Comparison of ENCODE assay signal across 16 cellular contexts in genomic region chr2:31558401-31559295, GRCh38. TPM values are rescaled to one million over a fixed set of nuclear protein-coding genes. Genes with fewer than 3 reads are reported as not detected.
A peak's percentile ranks its signal among the peaks of the same experiment; 100 is the strongest.
DNase-seq lines count a peak whose midpoint lies in the region; ATAC-seq and TF ChIP-seq lines count a peak whose summit lies in the region.
"Had no signal": no experiment of that assay in that cellular context is flagged by ENCODE, and none has a peak within 500 bp of the region (broad histone marks: within the 10 kb centered on the region; RNA-seq: fewer than 3 reads in every experiment).

No MANE protein-coding gene starts in this region.

- no peak overlapping the region for H3K4me3 Mint-ChIP-seq in stimulated activated naive CD8-positive, alpha-beta T cell treated with anti-CD3 and anti-CD28 coated beads, Interleukin-15, amount 100 ng/mL, for 72 hours
- H3K4me3 Mint-ChIP-seq: activated CD4-positive, alpha-beta T cell treated with anti-CD3 and anti-CD28 coated beads for 36 hours; stimulated activated effector memory CD8-positive, alpha-beta T cell treated with anti-CD3 and anti-CD28 coated beads, Interleukin-12 subunit alpha, Interleukin-12 subunit beta, amount 100 ng/mL, for 72 hours had no signal

- H3K36me3 ChIP-seq in testis (ENCODE audit: low read depth, missing control alignments), result no peaks in the 10 kb centered on the region
- H3K36me3 ChIP-seq in esophagus squamous epithelium, result no peaks in the 10 kb centered on the region
- H3K36me3 ChIP-seq: gastroesophageal sphincter had no signal

- no peak overlapping the region for H3K27ac ChIP-seq in testis
- no peak overlapping the region for H3K27ac ChIP-seq in esophagus squamous epithelium
- H3K27ac ChIP-seq: gastroesophageal sphincter had no signal

- H3K27ac Mint-ChIP-seq in stimulated activated naive CD8-positive, alpha-beta T cell treated with anti-CD3 and anti-CD28 coated beads, Interleukin-15, amount 100 ng/mL, for 72 hours, result no peak overlapping the region
- H3K27ac Mint-ChIP-seq: activated CD4-positive, alpha-beta T cell treated with anti-CD3 and anti-CD28 coated beads for 36 hours; stimulated activated effector memory CD8-positive, alpha-beta T cell treated with anti-CD3 and anti-CD28 coated beads, Interleukin-12 subunit alpha, Interleukin-12 subunit beta, amount 100 ng/mL, for 72 hours had no signal

- H3K27me3 Mint-ChIP-seq in stimulated activated naive CD8-positive, alpha-beta T cell treated with anti-CD3 and anti-CD28 coated beads, Interleukin-15, amount 100 ng/mL, for 72 hours, result peaks cover 8% of the 10 kb centered on the region

- H3K4me3 ChIP-seq in foreskin fibroblast (ENCODE audit: low read depth in 1 of 2, low read length in 2 of 2) (no peak overlapping the region), testis (no peak overlapping the region), esophagus squamous epithelium (no peak overlapping the region)
- H3K4me3 ChIP-seq: gastroesophageal sphincter had no signal

- H3K4me1 ChIP-seq in testis (no peaks in the 10 kb centered on the region), esophagus squamous epithelium (no peaks in the 10 kb centered on the region)
- H3K4me1 ChIP-seq: gastroesophageal sphincter had no signal

- H3K9me3 ChIP-seq in testis (no peaks in the 10 kb centered on the region), esophagus squamous epithelium (no peaks in the 10 kb centered on the region)

- TF ChIP-seq POLR2A in testis (IDR thresholded peaks at IDR 0.05), result no peak
- TF ChIP-seq POLR2A in esophagus squamous epithelium (IDR thresholded peaks at IDR 0.05), result no peak

- H3K27me3 ChIP-seq in testis, result no peaks in the 10 kb centered on the region
- H3K27me3 ChIP-seq in esophagus squamous epithelium, result peaks cover 0 to 4% (median 0%) of the 10 kb centered on the region in 4 donors
- H3K27me3 ChIP-seq: gastroesophageal sphincter had no signal

- H3K9me3 Mint-ChIP-seq in stimulated activated naive CD8-positive, alpha-beta T cell treated with anti-CD3 and anti-CD28 coated beads, Interleukin-15, amount 100 ng/mL, for 72 hours, result peaks cover 6 to 14% of the 10 kb centered on the region in 2 donors

- no peaks in the 10 kb centered on the region for H3K4me1 Mint-ChIP-seq in stimulated activated naive CD8-positive, alpha-beta T cell treated with anti-CD3 and anti-CD28 coated beads, Interleukin-15, amount 100 ng/mL, for 72 hours
- H3K4me1 Mint-ChIP-seq: activated CD4-positive, alpha-beta T cell treated with anti-CD3 and anti-CD28 coated beads for 36 hours; stimulated activated effector memory CD8-positive, alpha-beta T cell treated with anti-CD3 and anti-CD28 coated beads, Interleukin-12 subunit alpha, Interleukin-12 subunit beta, amount 100 ng/mL, for 72 hours had no signal

- TF ChIP-seq CTCF in foreskin fibroblast (IDR thresholded peaks at IDR 0.05; ENCODE audit: low read depth, low read length), result no peak
- no peak for TF ChIP-seq CTCF in testis (IDR thresholded peaks at IDR 0.05)
- no peak for TF ChIP-seq CTCF in esophagus squamous epithelium (IDR thresholded peaks at IDR 0.05)

- DNase-seq in stimulated activated naive CD8-positive, alpha-beta T cell treated with anti-CD3 and anti-CD28 coated beads, Interleukin-15, amount 100 ng/mL, for 72 hours, result no peak
- DNase-seq in stimulated activated naive CD8-positive, alpha-beta T cell treated with anti-CD3 and anti-CD28 coated beads, Interleukin-15, Interleukin-2, amounts not matched to agents 100 U/mL and 50 U/mL, for 24 hours, result no peak
- DNase-seq in SW480 (ENCODE audit: low spot score) (peak; percentile 39), foreskin fibroblast (peak; percentile 75 to 88), testis (no peak), mesenteric fat pad (ENCODE audit: low spot score) (no peak), esophagus squamous epithelium (lab: John Stamatoyannopoulos, UW) (no peak)
- DNase-seq: activated CD4-positive, alpha-beta T cell treated with anti-CD3 and anti-CD28 coated beads for 36 hours; left ventricle myocardium superior; stimulated activated CD4-positive, alpha-beta T cell treated with anti-CD3 and anti-CD28 coated beads, Interleukin-15, amount 100 ng/mL, for 24 hours had no signal

- 63 to 67% methylated on average over 7 of the region's 7 CpGs for WGBS in testis, 2 donors
- 46 to 59% methylated on average over 7 of the region's 7 CpGs for WGBS in esophagus squamous epithelium, 2 donors

- intact Hi-C loops in testis (cut with DNase I; ENCODE audit: low total_unique reads), result no loop called here
- intact Hi-C loops in esophagus squamous epithelium (cut with DNase I), result no loop called here

- peak; percentile 37 for ATAC-seq in stimulated activated naive CD8-positive, alpha-beta T cell treated with anti-CD3 and anti-CD28 coated beads, Interleukin-15, amount 100 ng/mL, for 72 hours
- no peak for ATAC-seq in stimulated activated naive CD8-positive, alpha-beta T cell treated with anti-CD3 and anti-CD28 coated beads, Interleukin-15, Interleukin-2, amounts not matched to agents 100 U/mL and 50 U/mL, for 24 hours
- no peak for ATAC-seq in HG02763 (IDR thresholded peaks at IDR 0.05; ENCODE audit: unreplicated experiment)
- ATAC-seq: activated CD4-positive, alpha-beta T cell treated with anti-CD3 and anti-CD28 coated beads for 36 hours; gastroesophageal sphincter; left ventricle myocardium superior; stimulated activated effector memory CD8-positive, alpha-beta T cell treated with anti-CD3 and anti-CD28 coated beads, Interleukin-12 subunit alpha, Interleukin-12 subunit beta, amount 100 ng/mL, for 72 hours had no signal

RNA-seq across cellular contexts. Expression of gene SRD5A2, which starts 22.1 kb away (rescaled TPM):
- total RNA-seq in testis (1 to 10 TPM; 1.3 to 1.4 TPM), mesenteric fat pad (0.06 TPM), esophagus squamous epithelium (under 1 TPM in 1 of 4 donors, not detected in 3; 0.19 TPM)
- polyA plus RNA-seq in testis (ENCODE audit: insufficient read depth, low read depth, low replicate concordance), result 1.8 TPM
- total RNA-seq: activated CD4-positive, alpha-beta T cell treated with anti-CD3 and anti-CD28 coated beads for 36 hours; cardiac septum; gastroesophageal sphincter; left ventricle myocardium superior; SK-MEL-5 had no signal
- polyA plus RNA-seq: AG04450 had no signal

Comparison
In these comparisons a context has a peak if more than half of its experiments do, and no peak if none do; other contexts are left out.
1. DNase-seq: peak in SW480 (single experiment) and foreskin fibroblast (2 of 2); none in stimulated activated naive CD8-positive, alpha-beta T cell treated with anti-CD3 and anti-CD28 coated beads, Interleukin-15, amount 100 ng/mL, for 72 hours (0 of 2), stimulated activated naive CD8-positive, alpha-beta T cell treated with anti-CD3 and anti-CD28 coated beads, Interleukin-15, Interleukin-2, amounts not matched to agents 100 U/mL and 50 U/mL, for 24 hours (single experiment), testis (single experiment), mesenteric fat pad (single experiment) and esophagus squamous epithelium (single experiment).